14 cellular contexts compared by ENCODE assay signal in genomic region chr5:138874241-138874640, GRCh38. TPM values are rescaled to one million over a fixed set of nuclear protein-coding genes. Genes with fewer than 3 reads are reported as not detected.
A peak's percentile ranks its signal among the peaks of the same experiment; 100 is the strongest.
DNase-seq lines count a peak whose midpoint lies in the region; ATAC-seq and TF ChIP-seq lines count a peak whose summit lies in the region.
"Had no signal": no experiment of that assay in that cellular context is flagged by ENCODE, and none has a peak within 500 bp of the region (broad histone marks: within the 10 kb centered on the region; RNA-seq: fewer than 3 reads in every experiment).

No MANE protein-coding gene starts in this region.

- WGBS in hepatocyte (ENCODE audit: low lambda C conversion rate, missing lambda C conversion rate): 83% methylated on average over 6 of the region's 6 CpGs

- H2AFZ ChIP-seq in hepatocyte: no peak overlapping the region

- H3K27me3 ChIP-seq in hepatocyte: no peaks in the 10 kb centered on the region
- H3K27me3 ChIP-seq in skeletal muscle satellite cell (ENCODE audit: control insufficient read depth, insufficient read depth, low read length): no peaks in the 10 kb centered on the region
- H3K27me3 ChIP-seq: ovary, stomach had no signal

- H3K79me2 ChIP-seq in hepatocyte: peaks cover 98% of the 10 kb centered on the region

- H3K4me3 ChIP-seq in HFF-Myc (replicated peaks; ENCODE audit: low read depth, low read length) (peak overlapping the region; percentile 49), hepatocyte (no peak overlapping the region), skeletal muscle satellite cell (ENCODE audit: low read length) (no peak overlapping the region)
- H3K4me3 ChIP-seq: ovary had no signal

- peaks cover 20% of the 10 kb centered on the region for H3K4me1 ChIP-seq in hepatocyte (ENCODE audit: insufficient read depth)
- H3K4me1 ChIP-seq in skeletal muscle satellite cell (ENCODE audit: control insufficient read depth, insufficient read depth, low read length): peaks cover 44% of the 10 kb centered on the region

- H3K4me2 ChIP-seq in hepatocyte: peak overlapping the region; percentile 57
- peak overlapping the region; percentile 76 for H3K4me2 ChIP-seq in skeletal muscle satellite cell (ENCODE audit: low read length)

- peaks cover 94% of the 10 kb centered on the region for H4K20me1 ChIP-seq in hepatocyte (ENCODE audit: insufficient read depth, poor library complexity, severe bottlenecking)

- H3K27ac ChIP-seq in hepatocyte: no peak overlapping the region
- H3K27ac ChIP-seq: ovary had no signal

- H3K9me2 ChIP-seq in hepatocyte (replicated peaks; ENCODE audit: insufficient read depth): no peaks in the 10 kb centered on the region

- no peak for DNase-seq in HFF-Myc (ENCODE audit: extremely low read depth, low read depth)
- peak in 37 of 56 donors; percentile 7 to 71 (median 40) for DNase-seq in amygdala (lab: John Stamatoyannopoulos, UW)
- DNase-seq in hepatocyte (ENCODE audit: low spot score): no peak
- DNase-seq in T-helper 1 cell: no peak
- no peak for DNase-seq in NCI-H1048 (lab: John Stamatoyannopoulos, UW)
- no peak for DNase-seq in KG1 (lab: John Stamatoyannopoulos, UW)
- DNase-seq: left cardiac atrium; NCI-H1105 treated with DMSO at 0.1 percent for 48 hours; ovary; stimulated activated CD4-positive, alpha-beta T cell treated with anti-CD3 and anti-CD28 coated beads, Interleukin-4, amount 100 ng/mL, for 24 hours; stomach had no signal

- no peak for ATAC-seq in HG03159 (IDR thresholded peaks at IDR 0.05; ENCODE audit: unreplicated experiment)
- ATAC-seq: left cardiac atrium had no signal

- H3K36me3 ChIP-seq in hepatocyte (replicated peaks; ENCODE audit: insufficient read depth, low read depth) (no peaks in the 10 kb centered on the region), skeletal muscle satellite cell (ENCODE audit: insufficient read depth, low read length) (no peaks in the 10 kb centered on the region)
- H3K36me3 ChIP-seq: ovary, stomach had no signal

- TF ChIP-seq CTCF in HFF-Myc (IDR thresholded peaks at IDR 0.05; ENCODE audit: low read depth, low read length, missing control alignments) (no peak), hepatocyte (IDR thresholded peaks at IDR 0.05; ENCODE audit: poor library complexity) (no peak)

- no peak overlapping the region for H3K9ac ChIP-seq in skeletal muscle satellite cell (ENCODE audit: low read depth, low read length)

- no peaks in the 10 kb centered on the region for H3K9me3 ChIP-seq in hepatocyte (ENCODE audit: low read depth)
- H3K9me3 ChIP-seq in skeletal muscle satellite cell (replicated peaks; ENCODE audit: low read length): no peaks in the 10 kb centered on the region
- H3K9me3 ChIP-seq: ovary, stomach had no signal

RNA-seq across cellular contexts. Expression of gene LRRTM2, which starts 0.9 kb away (rescaled TPM):
- 0.16 and 0.47 TPM in 2 replicates for total RNA-seq in hepatocyte
- 0.22 and 0.39 TPM in 2 replicates for polyA plus RNA-seq in hepatocyte
- 0.66 and 1.3 TPM in 2 replicates for total RNA-seq in skeletal muscle satellite cell (2012; rRNA removed)
- total RNA-seq: activated T-helper 1 cell treated with anti-CD3 and anti-CD28 coated beads, Interleukin-12 subunit alpha, Interleukin-12 subunit beta, Interleukin-2, Interleukin-4 antibody, amounts not matched to agents 30 ng/mL and 10 ng/mL and 1 ng/mL, durations not matched to agents 14 hours and 24 hours and 36 hours had no signal

Comparison
In these comparisons a context has a peak if more than half of its experiments do, and no peak if none do; other contexts are left out.
1. DNase-seq: peak in amygdala (37 of 56); none in HFF-Myc (single experiment), hepatocyte (single experiment), T-helper 1 cell (0 of 5), NCI-H1048 (single experiment) and KG1 (single experiment).